19 cellular contexts compared by ENCODE assay signal in genomic region chr1:154115180-154115579, GRCh38. TPM values are rescaled to one million over a fixed set of nuclear protein-coding genes. Genes with fewer than 3 reads are reported as not detected.
A peak's percentile ranks its signal among the peaks of the same experiment; 100 is the strongest.
DNase-seq lines count a peak whose midpoint lies in the region; ATAC-seq and TF ChIP-seq lines count a peak whose summit lies in the region.
"Had no signal": no experiment of that assay in that cellular context is flagged by ENCODE, and none has a peak within 500 bp of the region (broad histone marks: within the 10 kb centered on the region; RNA-seq: fewer than 3 reads in every experiment).

No MANE protein-coding gene starts in this region.

- H3K9ac ChIP-seq in MM.1S (ENCODE audit: low read length): peak overlapping the region; percentile 1; the same call in 1 of the 2 replicates

- peak; percentile 66 for DNase-seq in activated CD4-positive, alpha-beta T cell treated with anti-CD3 and anti-CD28 coated beads, Interleukin-2, amount 10 ng/mL, durations not matched to agents 24 days and 14 days
- DNase-seq in activated CD4-positive, alpha-beta T cell treated with anti-CD3 and anti-CD28 coated beads for 36 hours: no peak
- peak; percentile 77 for DNase-seq in MM.1S
- peak; percentile 8 for DNase-seq in choroid plexus epithelial cell (ENCODE audit: low read depth)
- DNase-seq in naive thymus-derived CD8-positive, alpha-beta T cell: peak in 3 of 10 donors; percentile 5 to 17 (median 8)
- no peak for DNase-seq in 8988T
- DNase-seq in activated effector memory CD4-positive, alpha-beta T cell treated with anti-CD3 and anti-CD28 coated beads, Interleukin-2, amount 50 U/mL, for 16 hours: no peak
- DNase-seq: activated T-cell treated with anti-CD3 and anti-CD28 coated beads, Interleukin-2, amount 50 U/mL, for 1 hour; foreskin keratinocyte; GF-D8; H7; kidney; NCI-H69; nephron progenitor cell; SHP77 treated with DMSO at 0.1 percent for 48 hours had no signal

- H3K4me2 ChIP-seq in MM.1S (ENCODE audit: low read depth, low read length): peak overlapping the region; percentile 35

- no peaks in the 10 kb centered on the region for H3K9me3 Mint-ChIP-seq in activated CD4-positive, alpha-beta T cell treated with anti-CD3 and anti-CD28 coated beads, Interleukin-2, amount 10 ng/mL, durations not matched to agents 24 days and 14 days
- H3K9me3 Mint-ChIP-seq in activated CD4-positive, alpha-beta T cell treated with anti-CD3 and anti-CD28 coated beads for 36 hours (ENCODE audit: low read depth): no peaks in the 10 kb centered on the region
- H3K9me3 Mint-ChIP-seq in naive thymus-derived CD8-positive, alpha-beta T cell: no peaks in the 10 kb centered on the region
- H3K9me3 Mint-ChIP-seq: nephron progenitor cell had no signal

- no peaks in the 10 kb centered on the region for H3K27me3 ChIP-seq in MM.1S (replicated peaks; ENCODE audit: insufficient read depth, low read length)
- H3K27me3 ChIP-seq: foreskin keratinocyte had no signal

- H3K27ac Mint-ChIP-seq in activated CD4-positive, alpha-beta T cell treated with anti-CD3 and anti-CD28 coated beads, Interleukin-2, amount 10 ng/mL, durations not matched to agents 24 days and 14 days: no peak overlapping the region
- H3K27ac Mint-ChIP-seq in activated CD4-positive, alpha-beta T cell treated with anti-CD3 and anti-CD28 coated beads for 36 hours: no peak overlapping the region
- H3K27ac Mint-ChIP-seq in naive thymus-derived CD8-positive, alpha-beta T cell: peak overlapping the region in 8 of 10 donors; percentile 15 to 77 (median 52)
- H3K27ac Mint-ChIP-seq: B cell, nephron progenitor cell had no signal

- no peaks in the 10 kb centered on the region for H3K79me2 ChIP-seq in MM.1S (ENCODE audit: low read length)

- ATAC-seq in activated CD4-positive, alpha-beta T cell treated with anti-CD3 and anti-CD28 coated beads for 36 hours: no peak
- peak in 1 of 2 donors; percentile 89 for ATAC-seq in naive thymus-derived CD8-positive, alpha-beta T cell
- ATAC-seq in GM18498 (IDR thresholded peaks at IDR 0.05; ENCODE audit: unreplicated experiment): no peak
- ATAC-seq: foreskin keratinocyte, sciatic nerve had no signal

- no peaks in the 10 kb centered on the region for H3K9me2 ChIP-seq in MM.1S (replicated peaks; ENCODE audit: insufficient read depth, low read length)

- H3K9me3 ChIP-seq in MM.1S (replicated peaks; ENCODE audit: insufficient read depth, low read length): no peaks in the 10 kb centered on the region

- CTCF ChIA-PET in activated CD4-positive, alpha-beta T cell treated with anti-CD3 and anti-CD28 coated beads for 36 hours (lab: Charles Lee): no interaction called here

- no peaks in the 10 kb centered on the region for H4K20me1 ChIP-seq in MM.1S (ENCODE audit: insufficient read depth, low read length)

- H3F3A ChIP-seq in MM.1S (ENCODE audit: insufficient read depth, low read length): peaks cover 10% of the 10 kb centered on the region

- no peaks in the 10 kb centered on the region for H3K36me3 ChIP-seq in MM.1S (replicated peaks; ENCODE audit: insufficient read depth, low read length)
- H3K36me3 ChIP-seq: WERI-Rb-1 had no signal

- H3K4me3 ChIP-seq in MM.1S (ENCODE audit: low read length) (no peak overlapping the region), choroid plexus epithelial cell (ENCODE audit: low read depth, low read length) (no peak overlapping the region)

- TF ChIP-seq CTCF in MM.1S (IDR thresholded peaks at IDR 0.05; ENCODE audit: low read length) (no peak), choroid plexus epithelial cell (conservative IDR thresholded peaks at IDR 0.05; ENCODE audit: low read depth, low read length) (no peak)

- H3K4me1 Mint-ChIP-seq in activated CD4-positive, alpha-beta T cell treated with anti-CD3 and anti-CD28 coated beads, Interleukin-2, amount 10 ng/mL, durations not matched to agents 24 days and 14 days: peaks cover 3% of the 10 kb centered on the region
- H3K4me1 Mint-ChIP-seq in activated CD4-positive, alpha-beta T cell treated with anti-CD3 and anti-CD28 coated beads for 36 hours: peaks cover 13% of the 10 kb centered on the region
- peaks cover 2 to 13% (median 13%) of the 10 kb centered on the region in 4 donors for H3K4me1 Mint-ChIP-seq in naive thymus-derived CD8-positive, alpha-beta T cell
- H3K4me1 Mint-ChIP-seq: nephron progenitor cell had no signal

- intact Hi-C loops in activated CD4-positive, alpha-beta T cell treated with anti-CD3 and anti-CD28 coated beads, Interleukin-2, amount 10 ng/mL, durations not matched to agents 24 days and 14 days (cut with micrococcal nuclease): no loop called here
- intact Hi-C loops in activated CD4-positive, alpha-beta T cell treated with anti-CD3 and anti-CD28 coated beads for 36 hours (cut with DNase I, micrococcal nuclease): no loop called here

- peaks cover 14% of the 10 kb centered on the region for H3K4me1 ChIP-seq in MM.1S (ENCODE audit: low read length)
- H3K4me1 ChIP-seq: foreskin keratinocyte had no signal

- H3K27me3 Mint-ChIP-seq in activated CD4-positive, alpha-beta T cell treated with anti-CD3 and anti-CD28 coated beads, Interleukin-2, amount 10 ng/mL, durations not matched to agents 24 days and 14 days: peaks cover 1% of the 10 kb centered on the region
- no peaks in the 10 kb centered on the region for H3K27me3 Mint-ChIP-seq in activated CD4-positive, alpha-beta T cell treated with anti-CD3 and anti-CD28 coated beads for 36 hours
- no peaks in the 10 kb centered on the region for H3K27me3 Mint-ChIP-seq in naive thymus-derived CD8-positive, alpha-beta T cell
- H3K27me3 Mint-ChIP-seq: B cell had no signal

- H3K36me3 Mint-ChIP-seq in activated CD4-positive, alpha-beta T cell treated with anti-CD3 and anti-CD28 coated beads, Interleukin-2, amount 10 ng/mL, durations not matched to agents 24 days and 14 days (ENCODE audit: low read depth): no peaks in the 10 kb centered on the region
- H3K36me3 Mint-ChIP-seq in activated CD4-positive, alpha-beta T cell treated with anti-CD3 and anti-CD28 coated beads for 36 hours (ENCODE audit: low read depth): no peaks in the 10 kb centered on the region
- H3K36me3 Mint-ChIP-seq in naive thymus-derived CD8-positive, alpha-beta T cell: no peaks in the 10 kb centered on the region

- H2AFZ ChIP-seq in MM.1S (ENCODE audit: low read length): peak overlapping the region; percentile 48

- H3K27ac ChIP-seq in MM.1S (ENCODE audit: low read length): peak overlapping the region; percentile 64
- H3K27ac ChIP-seq: foreskin keratinocyte, WERI-Rb-1 had no signal

- no peak overlapping the region for H3K4me3 Mint-ChIP-seq in activated CD4-positive, alpha-beta T cell treated with anti-CD3 and anti-CD28 coated beads, Interleukin-2, amount 10 ng/mL, durations not matched to agents 24 days and 14 days
- H3K4me3 Mint-ChIP-seq in activated CD4-positive, alpha-beta T cell treated with anti-CD3 and anti-CD28 coated beads for 36 hours: no peak overlapping the region
- no peak overlapping the region for H3K4me3 Mint-ChIP-seq in naive thymus-derived CD8-positive, alpha-beta T cell
- H3K4me3 Mint-ChIP-seq: B cell, nephron progenitor cell had no signal

- POLR2A ChIA-PET in activated CD4-positive, alpha-beta T cell treated with anti-CD3 and anti-CD28 coated beads for 36 hours (lab: Charles Lee): no interaction called here
- POLR2A ChIA-PET in naive thymus-derived CD8-positive, alpha-beta T cell (lab: Charles Lee): interaction anchor here (0.6 kb wide), 1 partner anchor 96 kb away, joined by 4 read pairs; no protein-coding TSS in a partner anchor

RNA-seq across cellular contexts. Expression of gene NUP210L, which starts 39.7 kb away (rescaled TPM):
- total RNA-seq in activated CD4-positive, alpha-beta T cell treated with anti-CD3 and anti-CD28 coated beads, Interleukin-2, amount 10 ng/mL, durations not matched to agents 24 days and 14 days: 0.02 TPM in 1 of 2 replicates, not detected in the other
- under 1 TPM; 0.04 to 0.05 TPM for total RNA-seq in activated CD4-positive, alpha-beta T cell treated with anti-CD3 and anti-CD28 coated beads for 36 hours
- under 1 TPM; 0.16 to 0.22 TPM for total RNA-seq in naive thymus-derived CD8-positive, alpha-beta T cell
- polyA plus RNA-seq in naive thymus-derived CD8-positive, alpha-beta T cell: under 1 TPM in 1 of 3 donors, not detected in 2; 0.06 TPM
- total RNA-seq: foreskin keratinocyte had no signal
- polyA plus RNA-seq: foreskin keratinocyte had no signal

Comparison
In these comparisons a context has a peak if more than half of its experiments do, and no peak if none do; other contexts are left out.
1. DNase-seq: peak in activated CD4-positive, alpha-beta T cell treated with anti-CD3 and anti-CD28 coated beads, Interleukin-2, amount 10 ng/mL, durations not matched to agents 24 days and 14 days (single experiment), MM.1S (single experiment) and choroid plexus epithelial cell (single experiment); none in activated CD4-positive, alpha-beta T cell treated with anti-CD3 and anti-CD28 coated beads for 36 hours (single experiment), 8988T (single experiment) and activated effector memory CD4-positive, alpha-beta T cell treated with anti-CD3 and anti-CD28 coated beads, Interleukin-2, amount 50 U/mL, for 16 hours (single experiment).
2. H3K27ac Mint-ChIP-seq: peak in naive thymus-derived CD8-positive, alpha-beta T cell (8 of 10); none in activated CD4-positive, alpha-beta T cell treated with anti-CD3 and anti-CD28 coated beads, Interleukin-2, amount 10 ng/mL, durations not matched to agents 24 days and 14 days (single experiment) and activated CD4-positive, alpha-beta T cell treated with anti-CD3 and anti-CD28 coated beads for 36 hours (single experiment).